Comparison of ENCODE assay signal across 19 cellular contexts in the genomic region with DNA sequence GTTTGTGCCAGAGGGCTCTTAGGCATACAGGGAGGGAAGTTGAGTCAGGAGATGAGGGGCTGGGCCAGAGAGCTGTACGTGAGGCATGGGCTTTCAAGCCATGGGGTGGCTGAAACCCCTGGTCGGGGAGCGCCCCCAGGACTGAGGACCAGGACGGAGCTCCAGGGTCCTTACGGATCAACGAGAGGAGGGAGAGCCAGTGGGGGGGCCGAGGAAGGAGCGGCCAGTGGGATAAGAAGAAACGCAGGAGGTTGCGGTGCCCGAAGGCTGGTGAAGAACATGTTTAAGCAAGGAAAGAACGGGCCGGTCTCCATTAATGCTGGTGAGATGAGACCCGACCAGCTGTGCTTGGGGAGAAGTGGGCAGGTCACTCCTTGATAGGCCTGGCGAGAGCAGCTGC. TPM values are rescaled to one million over a fixed set of nuclear protein-coding genes. Genes with fewer than 3 reads are reported as not detected.
DNase-seq lines count a peak whose midpoint lies in the region; ATAC-seq, FAIRE-seq and TF ChIP-seq lines count a peak whose summit lies in the region.
"Had no signal": no experiment of that assay in that cellular context is flagged by ENCODE, and none has a peak within 500 bp of the region (broad histone marks: within the 10 kb centered on the region; RNA-seq: fewer than 3 reads in every experiment).

No MANE protein-coding gene starts in this region.

- no peak overlapping the region for H3K4me3 Mint-ChIP-seq in activated CD4-positive, alpha-beta T cell treated with anti-CD3 and anti-CD28 coated beads, Interleukin-2, amount 10 ng/mL, durations not matched to agents 7 days and 5 days
- no peak overlapping the region for H3K4me3 Mint-ChIP-seq in Calu3 (ENCODE audit: low read depth, unreplicated experiment)
- H3K4me3 Mint-ChIP-seq in central memory CD8-positive, alpha-beta T cell = no peak overlapping the region

- CTCF ChIA-PET in activated CD4-positive, alpha-beta T cell treated with anti-CD3 and anti-CD28 coated beads, Interleukin-2, amount 10 ng/mL, durations not matched to agents 7 days and 5 days (lab: Charles Lee) = interaction anchor here (0.6 to 3.4 kb wide), 7 partner anchors 19 to 145 kb away, joined by 3 to 55 read pairs (median 5); partner anchors contain the start of gene LMTK2
- CTCF ChIA-PET in Calu3 (lab: Charles Lee) = interaction anchor here (2.0 kb wide), 1 partner anchor 146 kb away, joined by 32 read pairs; no protein-coding TSS in a partner anchor

- no TSS peak for BruUV-seq in Calu3 (replicated peaks; lab: Mats Ljungman, UMichigan)

- intact Hi-C loops in Calu3 (cut with micrococcal nuclease; ENCODE audit: unreplicated experiment) = loop anchor here (1.0 to 2.0 kb wide), 2 partner anchors 57 to 146 kb away; no protein-coding TSS in a partner anchor
- intact Hi-C loops in sciatic nerve (cut with DNase I) = loop anchor here (5.0 to 10.0 kb wide), 2 partner anchors 60 to 143 kb away; partner anchors contain the start of gene LMTK2

- H3K36me3 Mint-ChIP-seq in activated CD4-positive, alpha-beta T cell treated with anti-CD3 and anti-CD28 coated beads, Interleukin-2, amount 10 ng/mL, durations not matched to agents 7 days and 5 days (ENCODE audit: low read depth) = peaks cover 4% of the 10 kb centered on the region
- no peaks in the 10 kb centered on the region for H3K36me3 Mint-ChIP-seq in Calu3 (ENCODE audit: insufficient read depth, unreplicated experiment)
- peaks cover 14% of the 10 kb centered on the region for H3K36me3 Mint-ChIP-seq in central memory CD8-positive, alpha-beta T cell (ENCODE audit: insufficient read depth)

- H3K27me3 Mint-ChIP-seq in activated CD4-positive, alpha-beta T cell treated with anti-CD3 and anti-CD28 coated beads, Interleukin-2, amount 10 ng/mL, durations not matched to agents 7 days and 5 days = no peaks in the 10 kb centered on the region
- no peaks in the 10 kb centered on the region for H3K27me3 Mint-ChIP-seq in Calu3 (ENCODE audit: unreplicated experiment)
- no peaks in the 10 kb centered on the region for H3K27me3 Mint-ChIP-seq in central memory CD8-positive, alpha-beta T cell

- H3K9me3 Mint-ChIP-seq in activated CD4-positive, alpha-beta T cell treated with anti-CD3 and anti-CD28 coated beads, Interleukin-2, amount 10 ng/mL, durations not matched to agents 7 days and 5 days = no peaks in the 10 kb centered on the region
- H3K9me3 Mint-ChIP-seq in Calu3 (ENCODE audit: low read depth, unreplicated experiment) = no peaks in the 10 kb centered on the region
- H3K9me3 Mint-ChIP-seq in central memory CD8-positive, alpha-beta T cell = no peaks in the 10 kb centered on the region

- TF ChIP-seq CTCF in Calu3 (IDR thresholded peaks at IDR 0.05; ENCODE audit: unreplicated experiment) = no peak

- no peak for ATAC-seq in central memory CD8-positive, alpha-beta T cell (replicated peaks; ENCODE audit: extremely low read depth, poor library complexity, severe bottlenecking)
- peak; percentile 18 for ATAC-seq in sciatic nerve
- ATAC-seq: GM12878 had no signal

- no peak for DNase-seq in activated CD4-positive, alpha-beta T cell treated with anti-CD3 and anti-CD28 coated beads, Interleukin-2, amount 10 ng/mL, durations not matched to agents 7 days and 5 days
- no peak for DNase-seq in activated CD4-positive, alpha-beta T cell treated with anti-CD3 and anti-CD28 coated beads for 48 hours
- DNase-seq in Calu3 (no peak), sciatic nerve (ENCODE audit: low spot score) (no peak), cerebellar cortex (ENCODE audit: low spot score) (no peak), urothelium cell line (ENCODE audit: low spot score) (no peak)
- no peak for DNase-seq in central memory CD8-positive, alpha-beta T cell (ENCODE audit: low spot score in 2 of 2)
- DNase-seq: 8988T, DND-41, IMR-90, NCI-H1092 treated with DMSO at 0.1 percent for 48 hours, NCI-H146, NCI-H2029, NCI-H345, NCI-H524, NCI-H774, SJCRH30 had no signal

- peaks cover 8% of the 10 kb centered on the region for H3K4me1 Mint-ChIP-seq in activated CD4-positive, alpha-beta T cell treated with anti-CD3 and anti-CD28 coated beads, Interleukin-2, amount 10 ng/mL, durations not matched to agents 7 days and 5 days
- H3K4me1 Mint-ChIP-seq in Calu3 (ENCODE audit: low read depth, unreplicated experiment) = no peaks in the 10 kb centered on the region
- H3K4me1 Mint-ChIP-seq in central memory CD8-positive, alpha-beta T cell = peaks cover 15% of the 10 kb centered on the region

- POLR2A ChIA-PET in activated CD4-positive, alpha-beta T cell treated with anti-CD3 and anti-CD28 coated beads, Interleukin-2, amount 10 ng/mL, durations not matched to agents 7 days and 5 days (lab: Charles Lee) = no interaction called here

- peak overlapping the region; percentile 57 for H3K27ac Mint-ChIP-seq in activated CD4-positive, alpha-beta T cell treated with anti-CD3 and anti-CD28 coated beads, Interleukin-2, amount 10 ng/mL, durations not matched to agents 7 days and 5 days
- H3K27ac Mint-ChIP-seq in Calu3 (ENCODE audit: unreplicated experiment) = peak overlapping the region; percentile 2
- peak overlapping the region; percentile 80 for H3K27ac Mint-ChIP-seq in central memory CD8-positive, alpha-beta T cell (ENCODE audit: low read depth)

- no peak for FAIRE-seq in urothelium cell line (lab: Jason Lieb, UNC)
- FAIRE-seq: GM12878, H54 had no signal

RNA-seq across cellular contexts. Expression of gene BHLHA15, which starts 43.6 kb away (rescaled TPM):
- not detected for total RNA-seq in activated CD4-positive, alpha-beta T cell treated with anti-CD3 and anti-CD28 coated beads, Interleukin-2, amount 10 ng/mL, durations not matched to agents 7 days and 5 days
- total RNA-seq in Calu3 (2022) = 1.7 and 1.8 TPM in 2 replicates
- not detected for total RNA-seq in sciatic nerve
- total RNA-seq: IMR-90, SJCRH30 had no signal

Comparison
In these comparisons a context has a peak if more than half of its experiments do, and no peak if none do; other contexts are left out.
1. H3K27ac Mint-ChIP-seq: peak in every context shown above with its lines; median percentile 80 in central memory CD8-positive, alpha-beta T cell; 57 in activated CD4-positive, alpha-beta T cell treated with anti-CD3 and anti-CD28 coated beads, Interleukin-2, amount 10 ng/mL, durations not matched to agents 7 days and 5 days; 2 in Calu3.